8 cellular contexts compared by ENCODE assay signal in the genomic region with DNA sequence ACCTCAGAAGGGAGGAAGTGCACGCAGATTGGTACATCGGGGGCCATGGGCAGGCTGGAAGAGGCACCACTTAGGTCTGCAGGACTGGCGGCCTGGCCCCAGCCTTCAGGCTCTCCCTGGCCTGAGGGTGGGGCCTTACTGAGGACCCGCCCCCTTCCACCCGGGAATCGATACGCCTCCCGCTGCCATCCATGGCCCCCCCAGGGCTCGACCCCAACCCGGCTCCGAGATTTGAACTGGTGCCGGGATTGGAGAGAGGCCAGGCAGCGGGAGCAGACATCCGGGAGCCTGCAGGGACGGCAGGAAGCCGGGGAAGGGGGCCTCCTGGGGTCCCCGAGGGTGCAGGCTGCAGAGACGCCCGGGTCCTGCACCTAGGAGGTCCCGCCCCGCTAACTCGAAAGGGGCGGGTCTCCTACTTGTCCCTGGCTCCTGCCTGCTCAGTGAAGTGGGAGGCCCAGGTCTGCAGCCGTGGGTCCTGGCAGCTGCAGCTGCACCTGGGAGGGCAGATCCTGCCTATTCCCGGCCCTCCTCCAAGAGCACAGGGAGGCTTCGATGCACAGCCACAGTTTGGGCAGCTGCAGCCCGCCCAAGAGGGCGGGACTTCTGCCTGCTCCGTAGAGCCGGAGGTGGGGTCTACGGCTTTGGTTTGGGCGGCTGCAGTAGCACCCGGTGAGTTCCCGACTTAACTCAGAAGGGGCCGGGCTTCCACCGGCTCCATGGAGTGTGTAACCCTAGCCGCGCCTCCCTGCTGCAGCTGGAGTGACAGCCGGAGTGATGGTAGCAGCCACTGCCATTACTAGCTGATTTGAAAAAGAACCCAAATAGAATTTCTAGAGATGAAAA. TPM values are rescaled to one million over a fixed set of nuclear protein-coding genes. Genes with fewer than 3 reads are reported as not detected.
A peak's percentile ranks its signal among the peaks of the same experiment; 100 is the strongest.
DNase-seq lines count a peak whose midpoint lies in the region; ATAC-seq and TF ChIP-seq lines count a peak whose summit lies in the region.

No MANE protein-coding gene starts in this region.

- H3K27ac ChIP-seq in PC-3 (ENCODE audit: low read length) = no peak overlapping the region
- peak overlapping the region; percentile 47 for H3K27ac ChIP-seq in naive thymus-derived CD4-positive, alpha-beta T cell (ENCODE audit: low read depth, low read length)

- H4K20me1 ChIP-seq in PC-3 (ENCODE audit: low read length) = no peaks in the 10 kb centered on the region

- H3K9ac ChIP-seq in PC-3 (ENCODE audit: low read length) = 0 out of 2 replicates have a peak overlapping the region, but pooled peaks have one; percentile 10

- TF ChIP-seq CTCF in PC-3 (conservative IDR thresholded peaks at IDR 0.05; ENCODE audit: low read depth, low read length) (no peak), fibroblast of mammary gland (conservative IDR thresholded peaks at IDR 0.05; ENCODE audit: control insufficient read depth, insufficient read depth, low read depth, low read length) (no peak)

- H3K4me1 Mint-ChIP-seq in naive thymus-derived CD4-positive, alpha-beta T cell = peaks cover 12 to 38% (median 13%) of the 10 kb centered on the region in 7 donors
- H3K4me1 Mint-ChIP-seq in stimulated activated naive CD8-positive, alpha-beta T cell treated with anti-CD3 and anti-CD28 coated beads, Interleukin-15, amount 100 ng/mL, for 72 hours = peaks cover 21% of the 10 kb centered on the region

- H3K79me2 ChIP-seq in PC-3 (ENCODE audit: low read length) = no peaks in the 10 kb centered on the region

- BruUV-seq in PC-3 (replicated peaks; lab: Mats Ljungman, UMichigan) = no TSS peak

- peak overlapping the region; percentile 77 to 91 (median 86) for H3K4me3 Mint-ChIP-seq in naive thymus-derived CD4-positive, alpha-beta T cell
- peak overlapping the region; percentile 66 to 83 for H3K4me3 Mint-ChIP-seq in stimulated activated naive CD8-positive, alpha-beta T cell treated with anti-CD3 and anti-CD28 coated beads, Interleukin-15, amount 100 ng/mL, for 72 hours

- H2AFZ ChIP-seq in PC-3 (ENCODE audit: low read length) = peak overlapping the region; percentile 83

- no peaks in the 10 kb centered on the region for H3K9me3 ChIP-seq in PC-3 (ENCODE audit: low read length)
- H3K9me3 ChIP-seq in naive thymus-derived CD4-positive, alpha-beta T cell (ENCODE audit: control insufficient read depth in 2 of 3, low read length in 3 of 3) = no peaks in the 10 kb centered on the region

- POLR2A ChIA-PET in PC-3 (lab: Charles Lee; ENCODE audit: unreplicated experiment) = interaction anchor here (0.5 to 0.6 kb wide), 2 partner anchors 172 to 237 kb away, joined by 4 to 5 read pairs; a partner anchor contains a TSS
- POLR2A ChIA-PET in naive thymus-derived CD4-positive, alpha-beta T cell (lab: Charles Lee) = interaction anchor here (0.7 to 1.6 kb wide), 4 partner anchors 37 to 295 kb away, joined by 3 to 4 read pairs (median 3); a partner anchor contains a TSS

- H3K9me2 ChIP-seq in PC-3 (replicated peaks; ENCODE audit: low read length) = no peaks in the 10 kb centered on the region

- H3K27me3 ChIP-seq in PC-3 (ENCODE audit: low read length) = no peaks in the 10 kb centered on the region
- H3K27me3 ChIP-seq in naive thymus-derived CD4-positive, alpha-beta T cell (ENCODE audit: control insufficient read depth in 2 of 2, insufficient read depth in 2 of 2, low read length in 2 of 2) = no peaks in the 10 kb centered on the region

- H3K9me3 Mint-ChIP-seq in naive thymus-derived CD4-positive, alpha-beta T cell = peaks cover 0 to 2% (median 0%) of the 10 kb centered on the region in 11 donors
- no peaks in the 10 kb centered on the region for H3K9me3 Mint-ChIP-seq in stimulated activated naive CD8-positive, alpha-beta T cell treated with anti-CD3 and anti-CD28 coated beads, Interleukin-15, amount 100 ng/mL, for 72 hours

- peak overlapping the region; percentile 71 for H3K4me3 ChIP-seq in PC-3 (ENCODE audit: low read length)
- peak overlapping the region; percentile 61 for H3K4me3 ChIP-seq in fibroblast of mammary gland (ENCODE audit: control insufficient read depth, low read depth, low read length)
- peak overlapping the region; percentile 60 for H3K4me3 ChIP-seq in naive thymus-derived CD4-positive, alpha-beta T cell (ENCODE audit: low read length)

- intact Hi-C loops in PC-3 (cut with micrococcal nuclease) = no loop called here
- intact Hi-C loops in naive thymus-derived CD4-positive, alpha-beta T cell (cut with micrococcal nuclease) = loop anchor here (1.0 to 2.0 kb wide), 3 partner anchors 35 to 470 kb away; a partner anchor contains a TSS

- CTCF ChIA-PET in PC-3 (lab: Charles Lee) = interaction anchor here (0.6 kb wide), 1 partner anchor 186 kb away, joined by 5 read pairs; no protein-coding TSS in a partner anchor
- CTCF ChIA-PET in naive thymus-derived CD4-positive, alpha-beta T cell (lab: Charles Lee) = interaction anchor here (1.0 to 4.5 kb wide), 2 partner anchors 51 to 203 kb away, joined by 3 to 23 read pairs; no protein-coding TSS in a partner anchor

- no peaks in the 10 kb centered on the region for H3K36me3 ChIP-seq in PC-3 (ENCODE audit: low read depth, low read length)
- H3K36me3 ChIP-seq in naive thymus-derived CD4-positive, alpha-beta T cell (ENCODE audit: control insufficient read depth in 2 of 3, insufficient read depth in 3 of 3, low read length in 3 of 3) = no peaks in the 10 kb centered on the region

- ATAC-seq in GM21576 (IDR thresholded peaks at IDR 0.05; ENCODE audit: unreplicated experiment) (peak; percentile 81), PC-3 (peak; percentile 99)
- peak; percentile 94 for ATAC-seq in naive thymus-derived CD4-positive, alpha-beta T cell
- ATAC-seq in stimulated activated naive CD8-positive, alpha-beta T cell treated with anti-CD3 and anti-CD28 coated beads, Interleukin-15, amount 100 ng/mL, for 72 hours = peak; percentile 98

- peaks cover 5% of the 10 kb centered on the region for H3K4me1 ChIP-seq in PC-3 (ENCODE audit: insufficient read depth, low read length)
- peaks cover 4% of the 10 kb centered on the region in 2 donors for H3K4me1 ChIP-seq in naive thymus-derived CD4-positive, alpha-beta T cell (ENCODE audit: control insufficient read depth in 2 of 2, insufficient read depth in 2 of 2, low read length in 2 of 2)

- H3K27ac Mint-ChIP-seq in naive thymus-derived CD4-positive, alpha-beta T cell = peak overlapping the region in 7 of 9 donors; percentile 13 to 76 (median 68)
- peak overlapping the region in 1 of 2 donors; percentile 13 for H3K27ac Mint-ChIP-seq in stimulated activated naive CD8-positive, alpha-beta T cell treated with anti-CD3 and anti-CD28 coated beads, Interleukin-15, amount 100 ng/mL, for 72 hours

- DNase-seq in DMS153 (lab: John Stamatoyannopoulos, UW) (peak; percentile 94), HuH-7.5 (ENCODE audit: low spot score) (peak; percentile 77), PC-3 (peak; percentile 95), fibroblast of mammary gland (ENCODE audit: low read depth) (peak; percentile 79)
- DNase-seq in activated T-cell treated with anti-CD3 and anti-CD28 coated beads, Interleukin-2, amount 50 U/mL, for 48 hours = peak; percentile 81 to 84
- DNase-seq in naive thymus-derived CD4-positive, alpha-beta T cell = peak; percentile 45 to 74 (median 66)
- DNase-seq in stimulated activated naive CD8-positive, alpha-beta T cell treated with anti-CD3 and anti-CD28 coated beads, Interleukin-15, amount 100 ng/mL, for 72 hours = peak; percentile 69 to 78

- H3K36me3 Mint-ChIP-seq in naive thymus-derived CD4-positive, alpha-beta T cell = peaks cover 0 to 11% (median 0%) of the 10 kb centered on the region in 5 donors

- peak overlapping the region; percentile 87 for H3K4me2 ChIP-seq in PC-3 (ENCODE audit: low read length)

- H3K27me3 Mint-ChIP-seq in naive thymus-derived CD4-positive, alpha-beta T cell = no peaks in the 10 kb centered on the region
- no peaks in the 10 kb centered on the region for H3K27me3 Mint-ChIP-seq in stimulated activated naive CD8-positive, alpha-beta T cell treated with anti-CD3 and anti-CD28 coated beads, Interleukin-15, amount 100 ng/mL, for 72 hours

- H3F3A ChIP-seq in PC-3 (ENCODE audit: low read length, unreplicated experiment) = no peaks in the 10 kb centered on the region

RNA-seq across cellular contexts. Expression of a gene that starts 35.2 kb away (rescaled TPM):
- total RNA-seq in PC-3 (2014; rRNA removed) = 9.1 and 9.6 TPM in 2 replicates
- total RNA-seq in naive thymus-derived CD4-positive, alpha-beta T cell = 10 to 100 TPM in 2 of 5 experiments, 1 to 10 TPM in 3; 8.3 to 23.5 (median 9.5) TPM
- polyA plus RNA-seq in naive thymus-derived CD4-positive, alpha-beta T cell = 10 to 100 TPM in 1 of 2 donors, 1 to 10 TPM in 1; 7.7 to 10.7 TPM

RNA-seq across cellular contexts. Expression of a gene that starts 35.6 kb away (rescaled TPM):
- 2.2 and 2.4 TPM in 2 replicates for total RNA-seq in PC-3 (2014; rRNA removed)
- 1 to 10 TPM in 2 of 5 experiments, under 1 TPM in 1, not detected in 2; 0.78 to 2.8 (median 1.6) TPM for total RNA-seq in naive thymus-derived CD4-positive, alpha-beta T cell
- under 1 TPM; 0.28 to 0.34 TPM for polyA plus RNA-seq in naive thymus-derived CD4-positive, alpha-beta T cell

RNA-seq across cellular contexts. Expression of a gene that starts 52.4 kb away (rescaled TPM):
- total RNA-seq in PC-3 (2014; rRNA removed) = 74.1 and 93.3 TPM in 2 replicates
- total RNA-seq in naive thymus-derived CD4-positive, alpha-beta T cell = 100 to 1,000 TPM; 100 to 550 (median 172) TPM
- polyA plus RNA-seq in naive thymus-derived CD4-positive, alpha-beta T cell = 100 to 1,000 TPM; 249 to 304 TPM
